ENCODE assay signal across 24 cellular contexts in genomic region chr9:463455-464125, GRCh38. TPM values are rescaled to one million over a fixed set of nuclear protein-coding genes. Genes with fewer than 3 reads are reported as not detected.
DNase-seq lines count a peak whose midpoint lies in the region; ATAC-seq and TF ChIP-seq lines count a peak whose summit lies in the region.
"Had no signal": no experiment of that assay in that cellular context is flagged by ENCODE, and none has a peak within 500 bp of the region (broad histone marks: within the 10 kb centered on the region; RNA-seq: fewer than 3 reads in every experiment).

No MANE protein-coding gene starts in this region.

- peaks cover 16% of the 10 kb centered on the region for H3K4me1 ChIP-seq in left ventricle myocardium inferior
- peaks cover 0 to 19% (median 1%) of the 10 kb centered on the region in 12 donors for H3K4me1 ChIP-seq in heart left ventricle
- peaks cover 13% of the 10 kb centered on the region for H3K4me1 ChIP-seq in body of pancreas
- H3K4me1 ChIP-seq: tibial artery had no signal

- H3K36me3 ChIP-seq in left ventricle myocardium inferior (no peaks in the 10 kb centered on the region), heart left ventricle (peaks cover 0 to 49% (median 0%) of the 10 kb centered on the region in 9 donors), body of pancreas (replicated peaks in 1 of 2; ENCODE audit: insufficient read depth in 1 of 2, low read depth in 2 of 2) (peaks cover 0 to 1% of the 10 kb centered on the region in 2 donors)
- H3K36me3 ChIP-seq: tibial artery had no signal

- DNase-seq in left ventricle myocardium inferior (no peak), heart left ventricle (no peak), T-helper 17 cell (no peak), kidney glomerular epithelial cell (lab: John Stamatoyannopoulos, UW) (peak; percentile 59), body of pancreas (no peak), CD1c-positive myeloid dendritic cell (ENCODE audit: extremely low spot score) (no peak), NCI-H1092 (lab: John Stamatoyannopoulos, UW) (no peak)
- DNase-seq in stimulated activated naive B cell treated with anti-CD40 and anti-IgM and Interleukin-4, amounts not matched to agents 10 μg/mL and 1 μg/mL and 100 μg/mL, for 72 hours = no peak
- DNase-seq: activated CD4-positive, alpha-beta T cell treated with anti-CD3 and anti-CD28 coated beads, Interleukin-2, amount 50 U/mL, for 4 hours; activated T-cell treated with anti-CD3 and anti-CD28 coated beads, Interleukin-2, amount 50 U/mL, for 1 hour; CD8-positive, alpha-beta T cell; dorsolateral prefrontal cortex; foreskin keratinocyte; NCI-H1694 treated with DMSO at 0.1 percent for 48 hours; NCI-H226; NCI-H82; Peyer's patch; stimulated activated CD4-positive, alpha-beta T cell treated with anti-CD3 and anti-CD28 coated beads, Interleukin-1b, Interleukin-23, amount 100 ng/mL, for 48 hours; stimulated activated naive CD8-positive, alpha-beta T cell treated with anti-CD3 and anti-CD28 coated beads, Interleukin-15, Interleukin-2, amounts not matched to agents 100 U/mL and 50 U/mL, for 24 hours; T-helper 2 cell; tibial artery; WERI-Rb-1 had no signal

- H3K9me3 ChIP-seq in left ventricle myocardium inferior (replicated peaks) = no peaks in the 10 kb centered on the region
- H3K9me3 ChIP-seq in heart left ventricle = no peaks in the 10 kb centered on the region
- no peaks in the 10 kb centered on the region for H3K9me3 ChIP-seq in T-helper 17 cell (ENCODE audit: control insufficient read depth, low read length, poor library complexity, severe bottlenecking)
- no peaks in the 10 kb centered on the region for H3K9me3 ChIP-seq in body of pancreas
- H3K9me3 ChIP-seq: Peyer's patch, tibial artery had no signal

- 75 to 89% (median 85%) methylated on average over 8 of the region's 8 CpGs for WGBS in heart left ventricle, 4 donors
- 83 to 84% methylated on average over 8 of the region's 8 CpGs for WGBS in body of pancreas, 2 donors

- H3K27me3 Mint-ChIP-seq in T-helper 17 cell = no peaks in the 10 kb centered on the region
- no peaks in the 10 kb centered on the region for H3K27me3 Mint-ChIP-seq in stimulated activated naive B cell treated with anti-CD40 and anti-IgM and Interleukin-4, amounts not matched to agents 10 μg/mL and 1 μg/mL and 100 μg/mL, for 72 hours
- H3K27me3 Mint-ChIP-seq: natural killer cell treated with Interleukin-12 subunit alpha and Interleukin-12 subunit beta and Interleukin-15 and Interleukin-18, amount 100 ng/mL, for 72 hours had no signal

- ATAC-seq in heart left ventricle = no peak
- ATAC-seq in T-helper 17 cell = no peak
- no peak for ATAC-seq in stimulated activated naive B cell treated with anti-CD40 and anti-IgM and Interleukin-4, amounts not matched to agents 10 μg/mL and 1 μg/mL and 100 μg/mL, for 72 hours (replicated peaks)
- ATAC-seq in body of pancreas = no peak
- ATAC-seq: CD8-positive, alpha-beta T cell; foreskin keratinocyte; natural killer cell treated with Interleukin-12 subunit alpha and Interleukin-12 subunit beta and Interleukin-15 and Interleukin-18, amount 100 ng/mL, for 72 hours; stimulated activated naive CD8-positive, alpha-beta T cell treated with anti-CD3 and anti-CD28 coated beads, Interleukin-15, Interleukin-2, amounts not matched to agents 100 U/mL and 50 U/mL, for 24 hours had no signal

- H3K4me3 ChIP-seq in left ventricle myocardium inferior = no peak overlapping the region
- no peak overlapping the region for H3K4me3 ChIP-seq in heart left ventricle
- no peak overlapping the region for H3K4me3 ChIP-seq in body of pancreas
- H3K4me3 ChIP-seq: dorsolateral prefrontal cortex, Peyer's patch, tibial artery had no signal

- TF ChIP-seq POLR2A in heart left ventricle (IDR thresholded peaks at IDR 0.05) (no peak), body of pancreas (IDR thresholded peaks at IDR 0.05) (no peak)

- TF ChIP-seq CTCF in left ventricle myocardium inferior (IDR thresholded peaks at IDR 0.05; ENCODE audit: borderline replicate concordance) (no peak), heart left ventricle (IDR thresholded peaks at IDR 0.05) (no peak), body of pancreas (IDR thresholded peaks at IDR 0.05) (no peak)

- H3K27me3 ChIP-seq in left ventricle myocardium inferior (ENCODE audit: low read depth) = no peaks in the 10 kb centered on the region
- no peaks in the 10 kb centered on the region for H3K27me3 ChIP-seq in heart left ventricle
- H3K27me3 ChIP-seq in body of pancreas = no peaks in the 10 kb centered on the region
- H3K27me3 ChIP-seq: dorsolateral prefrontal cortex, foreskin keratinocyte, Peyer's patch, tibial artery had no signal

- H3K27ac ChIP-seq in left ventricle myocardium inferior (replicated peaks) (peak overlapping the region; percentile 41), heart left ventricle (no peak overlapping the region), body of pancreas (no peak overlapping the region)
- H3K27ac ChIP-seq: dorsolateral prefrontal cortex, epithelial cell of prostate, foreskin keratinocyte, Peyer's patch, tibial artery, WERI-Rb-1 had no signal

- no peaks in the 10 kb centered on the region for H3K9me3 Mint-ChIP-seq in stimulated activated naive B cell treated with anti-CD40 and anti-IgM and Interleukin-4, amounts not matched to agents 10 μg/mL and 1 μg/mL and 100 μg/mL, for 72 hours
- H3K9me3 Mint-ChIP-seq: CD8-positive, alpha-beta T cell; natural killer cell treated with Interleukin-12 subunit alpha and Interleukin-12 subunit beta and Interleukin-15 and Interleukin-18, amount 100 ng/mL, for 72 hours had no signal

- peaks cover 5% of the 10 kb centered on the region for H3K4me1 Mint-ChIP-seq in T-helper 17 cell
- H3K4me1 Mint-ChIP-seq in stimulated activated naive B cell treated with anti-CD40 and anti-IgM and Interleukin-4, amounts not matched to agents 10 μg/mL and 1 μg/mL and 100 μg/mL, for 72 hours = peaks cover 1 to 2% of the 10 kb centered on the region in 2 donors

- H3K4me3 Mint-ChIP-seq in T-helper 17 cell = no peak overlapping the region
- no peak overlapping the region for H3K4me3 Mint-ChIP-seq in stimulated activated naive B cell treated with anti-CD40 and anti-IgM and Interleukin-4, amounts not matched to agents 10 μg/mL and 1 μg/mL and 100 μg/mL, for 72 hours
- H3K4me3 Mint-ChIP-seq: CD8-positive, alpha-beta T cell; natural killer cell treated with Interleukin-12 subunit alpha and Interleukin-12 subunit beta and Interleukin-15 and Interleukin-18, amount 100 ng/mL, for 72 hours had no signal

- peaks cover 11% of the 10 kb centered on the region for H3K36me3 Mint-ChIP-seq in T-helper 17 cell (ENCODE audit: low read depth)
- H3K36me3 Mint-ChIP-seq in stimulated activated naive B cell treated with anti-CD40 and anti-IgM and Interleukin-4, amounts not matched to agents 10 μg/mL and 1 μg/mL and 100 μg/mL, for 72 hours = peaks cover 18 to 45% of the 10 kb centered on the region in 2 donors

- peak overlapping the region; percentile 89 for H3K27ac Mint-ChIP-seq in T-helper 17 cell
- peak overlapping the region; percentile 47 for H3K27ac Mint-ChIP-seq in stimulated activated naive B cell treated with anti-CD40 and anti-IgM and Interleukin-4, amounts not matched to agents 10 μg/mL and 1 μg/mL and 100 μg/mL, for 72 hours

- intact Hi-C loops in left ventricle myocardium inferior (cut with micrococcal nuclease) (no loop called here), heart left ventricle (cut with DNase I) (no loop called here), body of pancreas (cut with DNase I) (no loop called here)

RNA-seq across cellular contexts. Expression of gene KANK1, which starts 40.9 kb away (rescaled TPM):
- total RNA-seq in left ventricle myocardium inferior (155 TPM), heart left ventricle (100 to 1,000 TPM in 7 of 9 donors, 10 to 100 TPM in 2; 74.9 to 242 (median 121) TPM), T-helper 17 cell (10 to 100 TPM in 1 of 2 donors, 1 to 10 TPM in 1; 8.5 to 12.0 TPM), body of pancreas (10 to 100 TPM; 37.9 to 44.2 TPM)
- 10 to 100 TPM; 53.6 to 92.0 TPM for polyA plus RNA-seq in heart left ventricle
